16 cellular contexts compared by ENCODE assay signal in the genomic region with DNA sequence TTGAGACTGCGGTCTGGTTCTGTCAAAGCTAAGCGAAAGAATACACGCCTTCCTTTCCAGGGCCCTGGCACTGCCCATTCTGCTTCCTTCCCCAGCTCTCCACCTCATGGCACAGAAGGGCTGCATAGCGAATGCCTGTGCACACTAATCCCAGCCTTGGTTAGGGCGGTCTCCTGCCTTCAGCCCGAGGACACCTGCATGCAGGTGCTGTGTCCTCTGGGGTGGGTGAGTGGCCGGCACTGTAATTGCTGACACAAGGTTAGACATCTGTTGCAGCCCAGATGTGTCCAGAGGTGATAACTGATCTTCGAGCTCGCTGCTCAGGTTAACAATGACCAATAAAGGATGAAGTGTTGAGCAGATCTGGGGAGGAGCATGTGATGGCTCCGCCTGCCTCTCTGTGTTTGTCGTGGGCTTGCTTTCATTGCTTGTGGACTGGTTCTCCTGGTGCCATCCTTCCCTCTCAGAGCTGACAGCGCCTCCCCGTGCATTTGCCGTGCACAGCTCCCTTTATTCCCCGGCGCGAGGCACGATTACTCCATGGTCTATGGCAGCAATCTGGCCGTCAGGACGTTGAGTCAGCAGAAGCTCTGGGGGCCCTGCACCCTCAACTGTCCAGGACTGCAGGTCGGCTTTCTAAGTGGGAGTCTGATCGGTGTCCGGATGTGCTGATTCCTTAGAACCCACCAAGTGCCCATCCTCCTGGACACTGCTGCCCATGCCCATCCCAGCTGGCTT.
"Had no signal": no experiment of that assay in that cellular context is flagged by ENCODE, and none has a peak within 500 bp of the region (broad histone marks: within the 10 kb centered on the region; RNA-seq: fewer than 3 reads in every experiment).

No MANE protein-coding gene starts in this region.

- H3K27me3 ChIP-seq: breast epithelium, gastrocnemius medialis, left lung, right atrium auricular region, upper lobe of left lung had no signal

- ATAC-seq: activated CD8-positive, alpha-beta T cell treated with anti-CD3 and anti-CD28 coated beads for 36 hours; activated T-cell treated with anti-CD3 and anti-CD28 coated beads, Interleukin-2, amount 50 U/mL, for 4 hours; gastrocnemius medialis; left lung; naive thymus-derived CD8-positive, alpha-beta T cell; SK-N-SH treated with all-trans-retinoic acid at 6 μM for 48 hours; stimulated activated naive CD8-positive, alpha-beta T cell treated with anti-CD3 and anti-CD28 coated beads, Interleukin-15, Interleukin-2, amounts not matched to agents 100 U/mL and 50 U/mL, for 24 hours had no signal

- H3K36me3 ChIP-seq: breast epithelium, gastrocnemius medialis, left lung, right atrium auricular region, upper lobe of left lung had no signal

- H3K9me3 ChIP-seq: breast epithelium, gastrocnemius medialis, right atrium auricular region, upper lobe of left lung had no signal

- DNase-seq: activated CD4-positive, alpha-beta T cell treated with anti-CD3 and anti-CD28 coated beads for 48 hours; activated CD8-positive, alpha-beta T cell treated with anti-CD3 and anti-CD28 coated beads for 36 hours; activated gamma-delta T cell; activated naive CD8-positive, alpha-beta T cell treated with anti-CD3 and anti-CD28 coated beads, Interleukin-2, amount 10 ng/mL, durations not matched to agents 7 days and 5 days; activated T-cell treated with anti-CD3 and anti-CD28 coated beads, Interleukin-2, amount 50 U/mL, for 4 hours; erythroblast; gastrocnemius medialis; small intestine; stimulated activated naive CD8-positive, alpha-beta T cell treated with anti-CD3 and anti-CD28 coated beads, Interleukin-15, Interleukin-2, amounts not matched to agents 100 U/mL and 50 U/mL, for 24 hours had no signal

- H3K4me3 ChIP-seq: breast epithelium, gastrocnemius medialis, left lung, right atrium auricular region, upper lobe of left lung had no signal

- H3K4me1 ChIP-seq: breast epithelium, gastrocnemius medialis, left lung, right atrium auricular region, upper lobe of left lung had no signal

- H3K27ac ChIP-seq: breast epithelium, gastrocnemius medialis, left lung, right atrium auricular region, upper lobe of left lung, VCaP had no signal
